In the genomic region with DNA sequence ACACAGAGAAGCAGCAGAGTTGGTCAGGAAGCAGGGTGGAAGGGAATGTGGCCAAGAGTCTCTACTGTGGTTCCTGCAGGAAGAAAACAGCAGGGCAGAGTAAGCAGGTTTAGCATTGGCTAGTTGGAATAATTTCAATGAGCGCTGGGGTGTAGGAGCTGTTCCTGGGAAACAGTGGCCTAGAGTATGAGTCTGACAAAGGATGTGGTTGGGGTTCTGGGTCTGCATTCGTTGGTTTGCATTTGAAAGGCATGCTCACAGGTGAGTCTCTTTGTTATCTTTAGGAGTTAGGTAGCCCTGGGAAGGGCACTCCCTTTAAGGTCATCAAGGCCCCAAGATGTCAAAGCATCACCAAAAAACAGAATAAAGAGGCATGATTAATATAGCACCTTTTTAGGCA, we compare ENCODE assay signal across 23 cellular contexts.
"Had no signal": no experiment of that assay in that cellular context is flagged by ENCODE, and none has a peak within 500 bp of the region (broad histone marks: within the 10 kb centered on the region; RNA-seq: fewer than 3 reads in every experiment).

No MANE protein-coding gene starts in this region.

- H3K27me3 ChIP-seq: MG63 had no signal

- H3K9ac ChIP-seq: SK-N-SH had no signal

- H3K9me2 ChIP-seq: SK-N-SH had no signal

- FAIRE-seq: RCC 7860 had no signal

- H3K27ac ChIP-seq: HL-60 had no signal

- H3K9me3 ChIP-seq: MG63, SK-N-SH had no signal

- H3K36me3 ChIP-seq: MG63 had no signal

- H3K4me3 ChIP-seq: MG63 had no signal

- DNase-seq: Karpas-422, KG1, MG63, NCI-H1092, NCI-H1105 treated with DMSO at 0.1 percent for 48 hours, NCI-H1417 treated with DMSO at 0.1 percent for 48 hours, NCI-H146, NCI-H1694 treated with DMSO at 0.1 percent for 48 hours, NCI-H1930, NCI-H2081, NCI-H2171, NCI-H226, NCI-H446, NCI-H510A, NCI-H524 treated with DMSO at 0.1 percent for 48 hours, NCI-H69, NCI-H774, Right ventricle myocardium superior, RPMI8226, SK-N-SH, SW 1271 had no signal

- H3K4me2 ChIP-seq: SK-N-SH had no signal
